Comparison of ENCODE assay signal across 1 cellular context in the genomic region with DNA sequence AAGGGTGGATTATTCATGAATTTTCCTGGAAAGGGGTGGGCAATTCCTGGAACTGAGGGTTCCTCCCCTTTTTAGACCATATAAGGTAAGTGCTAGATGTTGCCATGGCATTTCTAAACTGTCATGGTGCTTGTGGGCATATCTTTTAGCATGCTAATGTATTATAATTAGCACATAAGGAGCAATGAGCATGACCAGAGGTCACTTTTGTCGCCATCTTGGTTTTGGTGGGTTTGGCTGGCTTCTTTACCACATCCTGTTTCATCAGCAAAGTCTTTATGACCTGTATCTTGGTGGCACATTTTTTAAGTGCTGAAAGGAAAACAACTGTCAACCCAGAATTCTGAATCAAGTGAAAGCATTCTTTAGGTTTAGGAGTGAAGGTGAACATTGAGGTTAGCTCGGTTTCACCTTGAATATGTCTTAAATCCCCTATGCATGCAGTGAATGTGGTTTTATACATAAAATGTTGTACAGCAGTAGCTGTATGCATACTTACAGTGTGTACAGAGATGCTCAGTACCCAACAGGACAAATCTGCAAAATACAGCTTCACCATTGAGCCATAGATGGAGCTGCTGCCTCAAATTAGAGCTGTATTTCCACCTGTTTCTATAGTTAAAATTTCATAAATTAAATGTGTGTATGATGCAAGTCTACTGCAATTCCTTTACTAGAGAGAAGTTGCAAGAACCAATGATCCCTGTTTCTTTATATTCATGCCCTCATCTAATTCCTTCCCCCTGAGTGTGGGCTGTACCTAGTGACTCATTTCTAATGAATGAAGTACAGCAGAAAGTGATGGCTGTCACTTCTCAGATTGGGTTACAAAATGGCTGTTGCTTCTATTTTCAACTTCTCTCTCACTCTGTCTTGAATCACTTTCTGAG.
A peak's percentile ranks its signal among the peaks of the same experiment; 100 is the strongest.
TF ChIP-seq lines count a peak whose summit lies in the region.

No MANE protein-coding gene starts in this region.

TF ChIP-seq in K562, 482 proteins besides CTCF, POLR2A, EP300 and RAD21 (continued from another document and continues in another):
- TF ChIP-seq BRCA1 (IDR thresholded peaks at IDR 0.05) (no peak), BRCA1 (CRISPR knock-in tag; IDR thresholded peaks at IDR 0.05) (no peak), ZNF507 (tag; conservative IDR thresholded peaks at IDR 0.05) (no peak), TRIM28 (IDR thresholded peaks at IDR 0.05) (0 out of 2 replicates have a peak, but pooled peaks have one; percentile 14), ZNF197 (CRISPR knock-in tag; IDR thresholded peaks at IDR 0.05; ENCODE audit: low read depth) (peak; percentile 63), SMARCA5 (IDR thresholded peaks at IDR 0.05) (peak; percentile 71; the same call in 1 of the 2 replicates), ETV1 (tag; conservative IDR thresholded peaks at IDR 0.05; ENCODE audit: low read depth) (peak; percentile 93), CSDE1 (IDR thresholded peaks at IDR 0.05) (peak in 1 of 2 experiments; percentile 38; a peak in 1 of 4 replicates), ZNF41 (CRISPR knock-in tag; conservative IDR thresholded peaks at IDR 0.05) (peak; percentile 66; the same call in 1 of the 2 replicates), MTF1 (CRISPR knock-in tag; IDR thresholded peaks at IDR 0.05; ENCODE audit: borderline replicate concordance) (no peak), FOXM1 (IDR thresholded peaks at IDR 0.05; ENCODE audit: low read depth) (0 out of 2 replicates have a peak, but pooled peaks have one; percentile 10), FOXM1 (CRISPR knock-in tag; IDR thresholded peaks at IDR 0.05; ENCODE audit: low read depth) (no peak), SAP30 (IDR thresholded peaks at IDR 0.05; ENCODE audit: borderline replicate concordance, insufficient read depth, low read depth, low read length, poor library complexity, severe bottlenecking) (no peak), SMAD1 (IDR thresholded peaks at IDR 0.05; ENCODE audit: low read depth, low read length, partially characterized antibody) (no peak), ZNF431 (CRISPR knock-in tag; IDR thresholded peaks at IDR 0.05) (no peak), JUN (IDR thresholded peaks at IDR 0.05; ENCODE audit: borderline replicate concordance, low read depth, low read length) (peak; percentile 88), JUN (CRISPR knock-in tag; IDR thresholded peaks at IDR 0.05; ENCODE audit: borderline replicate concordance) (no peak), KLF13 (tag; IDR thresholded peaks at IDR 0.05; ENCODE audit: borderline replicate concordance, low read depth) (no peak), L3MBTL2 (IDR thresholded peaks at IDR 0.05) (peak; percentile 45), HNRNPUL1 (IDR thresholded peaks at IDR 0.05; ENCODE audit: low read length) (no peak), YY1 (IDR thresholded peaks at IDR 0.05; ENCODE audit: borderline replicate concordance in 1 of 3, control insufficient read depth in 1 of 3, extremely low read depth in 1 of 3, insufficient read depth in 3 of 3, insufficient read length in 1 of 3, insufficient replicate concordance in 2 of 3, low read depth in 1 of 3, low read length in 2 of 3) (peak in 1 of 3 experiments; percentile 84), BRD9 (IDR thresholded peaks at IDR 0.05; ENCODE audit: low read depth, partially characterized antibody) (peak; percentile 94), ZSCAN32 (CRISPR knock-in tag; IDR thresholded peaks at IDR 0.05) (peak; percentile 74), GABPB1 (CRISPR knock-in tag; IDR thresholded peaks at IDR 0.05) (peak; percentile 84), HDAC8 (tag; IDR thresholded peaks at IDR 0.05) (no peak), SRF (CRISPR knock-in tag; IDR thresholded peaks at IDR 0.05) (peak; percentile 95 to 99), HDAC2 (IDR thresholded peaks at IDR 0.05) (0 out of 2 replicates have a peak, but pooled peaks have one; percentile 34), ZNF764 (CRISPR knock-in tag; IDR thresholded peaks at IDR 0.05; ENCODE audit: low read depth) (no peak), EHMT2 (IDR thresholded peaks at IDR 0.05) (no peak), CBX1 (IDR thresholded peaks at IDR 0.05; ENCODE audit: low read depth) (no peak), TCF7 (IDR thresholded peaks at IDR 0.05; ENCODE audit: borderline replicate concordance) (no peak), RBM34 (IDR thresholded peaks at IDR 0.05; ENCODE audit: borderline replicate concordance, insufficient read depth, low read length) (no peak), BHLHE40 (IDR thresholded peaks at IDR 0.05; ENCODE audit: low read length) (0 out of 2 replicates have a peak, but pooled peaks have one; percentile 14), NUFIP1 (IDR thresholded peaks at IDR 0.05; ENCODE audit: partially characterized antibody) (no peak), MYC (IDR thresholded peaks at IDR 0.05; ENCODE audit: low read depth, low read length) (peak; percentile 86), MYC (CRISPR knock-in tag; IDR thresholded peaks at IDR 0.05; ENCODE audit: borderline replicate concordance, low read depth) (0 out of 2 replicates have a peak, but pooled peaks have one; percentile 18), MAZ (CRISPR knock-in tag; conservative IDR thresholded peaks at IDR 0.05 in 1 of 2, IDR thresholded peaks at IDR 0.05 in 1 of 2) (peak in 1 of 2 experiments; percentile 28; a peak in 1 of 4 replicates), TEAD1 (CRISPR knock-in tag; IDR thresholded peaks at IDR 0.05) (peak; percentile 38 to 45; a peak in 2 of 4 replicates)
- TF ChIP-seq, protein P1, sequence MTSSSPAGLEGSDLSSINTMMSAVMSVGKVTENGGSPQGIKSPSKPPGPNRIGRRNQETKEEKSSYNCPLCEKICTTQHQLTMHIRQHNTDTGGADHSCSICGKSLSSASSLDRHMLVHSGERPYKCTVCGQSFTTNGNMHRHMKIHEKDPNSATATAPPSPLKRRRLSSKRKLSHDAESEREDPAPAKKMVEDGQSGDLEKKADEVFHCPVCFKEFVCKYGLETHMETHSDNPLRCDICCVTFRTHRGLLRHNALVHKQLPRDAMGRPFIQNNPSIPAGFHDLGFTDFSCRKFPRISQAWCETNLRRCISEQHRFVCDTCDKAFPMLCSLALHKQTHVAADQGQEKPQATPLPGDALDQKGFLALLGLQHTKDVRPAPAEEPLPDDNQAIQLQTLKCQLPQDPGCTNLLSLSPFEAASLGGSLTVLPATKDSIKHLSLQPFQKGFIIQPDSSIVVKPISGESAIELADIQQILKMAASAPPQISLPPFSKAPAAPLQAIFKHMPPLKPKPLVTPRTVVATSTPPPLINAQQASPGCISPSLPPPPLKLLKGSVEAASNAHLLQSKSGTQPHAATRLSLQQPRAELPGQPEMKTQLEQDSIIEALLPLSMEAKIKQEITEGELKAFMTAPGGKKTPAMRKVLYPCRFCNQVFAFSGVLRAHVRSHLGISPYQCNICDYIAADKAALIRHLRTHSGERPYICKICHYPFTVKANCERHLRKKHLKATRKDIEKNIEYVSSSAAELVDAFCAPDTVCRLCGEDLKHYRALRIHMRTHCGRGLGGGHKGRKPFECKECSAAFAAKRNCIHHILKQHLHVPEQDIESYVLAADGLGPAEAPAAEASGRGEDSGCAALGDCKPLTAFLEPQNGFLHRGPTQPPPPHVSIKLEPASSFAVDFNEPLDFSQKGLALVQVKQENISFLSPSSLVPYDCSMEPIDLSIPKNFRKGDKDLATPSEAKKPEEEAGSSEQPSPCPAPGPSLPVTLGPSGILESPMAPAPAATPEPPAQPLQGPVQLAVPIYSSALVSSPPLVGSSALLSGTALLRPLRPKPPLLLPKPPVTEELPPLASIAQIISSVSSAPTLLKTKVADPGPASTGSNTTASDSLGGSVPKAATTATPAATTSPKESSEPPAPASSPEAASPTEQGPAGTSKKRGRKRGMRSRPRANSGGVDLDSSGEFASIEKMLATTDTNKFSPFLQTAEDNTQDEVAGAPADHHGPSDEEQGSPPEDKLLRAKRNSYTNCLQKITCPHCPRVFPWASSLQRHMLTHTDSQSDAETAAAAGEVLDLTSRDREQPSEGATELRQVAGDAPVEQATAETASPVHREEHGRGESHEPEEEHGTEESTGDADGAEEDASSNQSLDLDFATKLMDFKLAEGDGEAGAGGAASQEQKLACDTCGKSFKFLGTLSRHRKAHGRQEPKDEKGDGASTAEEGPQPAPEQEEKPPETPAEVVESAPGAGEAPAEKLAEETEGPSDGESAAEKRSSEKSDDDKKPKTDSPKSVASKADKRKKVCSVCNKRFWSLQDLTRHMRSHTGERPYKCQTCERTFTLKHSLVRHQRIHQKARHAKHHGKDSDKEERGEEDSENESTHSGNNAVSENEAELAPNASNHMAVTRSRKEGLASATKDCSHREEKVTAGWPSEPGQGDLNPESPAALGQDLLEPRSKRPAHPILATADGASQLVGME (CRISPR knock-in tag; IDR thresholded peaks at IDR 0.05) = 0 out of 2 replicates have a peak, but pooled peaks have one; percentile 50
- TF ChIP-seq, protein P2, sequence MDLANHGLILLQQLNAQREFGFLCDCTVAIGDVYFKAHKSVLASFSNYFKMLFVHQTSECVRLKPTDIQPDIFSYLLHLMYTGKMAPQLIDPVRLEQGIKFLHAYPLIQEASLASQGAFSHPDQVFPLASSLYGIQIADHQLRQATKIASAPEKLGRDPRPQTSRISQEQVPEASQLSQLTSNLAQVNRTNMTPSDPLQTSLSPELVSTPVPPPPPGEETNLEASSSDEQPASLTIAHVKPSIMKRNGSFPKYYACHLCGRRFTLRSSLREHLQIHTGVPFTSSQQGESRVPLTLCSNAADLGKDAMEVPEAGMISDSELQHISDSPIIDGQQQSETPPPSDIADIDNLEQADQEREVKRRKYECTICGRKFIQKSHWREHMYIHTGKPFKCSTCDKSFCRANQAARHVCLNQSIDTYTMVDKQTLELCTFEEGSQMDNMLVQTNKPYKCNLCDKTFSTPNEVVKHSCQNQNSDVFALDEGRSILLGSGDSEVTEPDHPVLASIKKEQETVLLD (IDR thresholded peaks at IDR 0.05) = no peak
- TF ChIP-seq, protein P3, sequence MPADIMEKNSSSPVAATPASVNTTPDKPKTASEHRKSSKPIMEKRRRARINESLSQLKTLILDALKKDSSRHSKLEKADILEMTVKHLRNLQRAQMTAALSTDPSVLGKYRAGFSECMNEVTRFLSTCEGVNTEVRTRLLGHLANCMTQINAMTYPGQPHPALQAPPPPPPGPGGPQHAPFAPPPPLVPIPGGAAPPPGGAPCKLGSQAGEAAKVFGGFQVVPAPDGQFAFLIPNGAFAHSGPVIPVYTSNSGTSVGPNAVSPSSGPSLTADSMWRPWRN (IDR thresholded peaks at IDR 0.05; ENCODE audit: low read depth) = peak; percentile 6; the same call in 1 of the 2 replicates
- TF ChIP-seq, protein P4, sequence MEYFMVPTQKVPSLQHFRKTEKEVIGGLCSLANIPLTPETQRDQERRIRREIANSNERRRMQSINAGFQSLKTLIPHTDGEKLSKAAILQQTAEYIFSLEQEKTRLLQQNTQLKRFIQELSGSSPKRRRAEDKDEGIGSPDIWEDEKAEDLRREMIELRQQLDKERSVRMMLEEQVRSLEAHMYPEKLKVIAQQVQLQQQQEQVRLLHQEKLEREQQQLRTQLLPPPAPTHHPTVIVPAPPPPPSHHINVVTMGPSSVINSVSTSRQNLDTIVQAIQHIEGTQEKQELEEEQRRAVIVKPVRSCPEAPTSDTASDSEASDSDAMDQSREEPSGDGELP (CRISPR knock-in tag; IDR thresholded peaks at IDR 0.05; ENCODE audit: borderline replicate concordance) = no peak
- TF ChIP-seq, protein P5, sequence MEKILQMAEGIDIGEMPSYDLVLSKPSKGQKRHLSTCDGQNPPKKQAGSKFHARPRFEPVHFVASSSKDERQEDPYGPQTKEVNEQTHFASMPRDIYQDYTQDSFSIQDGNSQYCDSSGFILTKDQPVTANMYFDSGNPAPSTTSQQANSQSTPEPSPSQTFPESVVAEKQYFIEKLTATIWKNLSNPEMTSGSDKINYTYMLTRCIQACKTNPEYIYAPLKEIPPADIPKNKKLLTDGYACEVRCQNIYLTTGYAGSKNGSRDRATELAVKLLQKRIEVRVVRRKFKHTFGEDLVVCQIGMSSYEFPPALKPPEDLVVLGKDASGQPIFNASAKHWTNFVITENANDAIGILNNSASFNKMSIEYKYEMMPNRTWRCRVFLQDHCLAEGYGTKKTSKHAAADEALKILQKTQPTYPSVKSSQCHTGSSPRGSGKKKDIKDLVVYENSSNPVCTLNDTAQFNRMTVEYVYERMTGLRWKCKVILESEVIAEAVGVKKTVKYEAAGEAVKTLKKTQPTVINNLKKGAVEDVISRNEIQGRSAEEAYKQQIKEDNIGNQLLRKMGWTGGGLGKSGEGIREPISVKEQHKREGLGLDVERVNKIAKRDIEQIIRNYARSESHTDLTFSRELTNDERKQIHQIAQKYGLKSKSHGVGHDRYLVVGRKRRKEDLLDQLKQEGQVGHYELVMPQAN (IDR thresholded peaks at IDR 0.05; ENCODE audit: borderline replicate concordance) = no peak
- TF ChIP-seq, protein P6, sequence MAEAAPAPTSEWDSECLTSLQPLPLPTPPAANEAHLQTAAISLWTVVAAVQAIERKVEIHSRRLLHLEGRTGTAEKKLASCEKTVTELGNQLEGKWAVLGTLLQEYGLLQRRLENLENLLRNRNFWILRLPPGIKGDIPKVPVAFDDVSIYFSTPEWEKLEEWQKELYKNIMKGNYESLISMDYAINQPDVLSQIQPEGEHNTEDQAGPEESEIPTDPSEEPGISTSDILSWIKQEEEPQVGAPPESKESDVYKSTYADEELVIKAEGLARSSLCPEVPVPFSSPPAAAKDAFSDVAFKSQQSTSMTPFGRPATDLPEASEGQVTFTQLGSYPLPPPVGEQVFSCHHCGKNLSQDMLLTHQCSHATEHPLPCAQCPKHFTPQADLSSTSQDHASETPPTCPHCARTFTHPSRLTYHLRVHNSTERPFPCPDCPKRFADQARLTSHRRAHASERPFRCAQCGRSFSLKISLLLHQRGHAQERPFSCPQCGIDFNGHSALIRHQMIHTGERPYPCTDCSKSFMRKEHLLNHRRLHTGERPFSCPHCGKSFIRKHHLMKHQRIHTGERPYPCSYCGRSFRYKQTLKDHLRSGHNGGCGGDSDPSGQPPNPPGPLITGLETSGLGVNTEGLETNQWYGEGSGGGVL (CRISPR knock-in tag; IDR thresholded peaks at IDR 0.05) = no peak
